ENCODE assay signal across 1 cellular context in genomic region chr10:100045592-100045991, GRCh38.
TF ChIP-seq lines count a peak whose summit lies in the region.

No MANE protein-coding gene starts in this region.

TF ChIP-seq in GM12878, 131 proteins besides CTCF, POLR2A, EP300 and RAD21:
- TF ChIP-seq NFIC (IDR thresholded peaks at IDR 0.05; ENCODE audit: low read depth, low read length) (no peak), ZNF24 (IDR thresholded peaks at IDR 0.05) (no peak), ZNF384 (IDR thresholded peaks at IDR 0.05; ENCODE audit: borderline replicate concordance, low read depth, low read length) (no peak), SMAD5 (IDR thresholded peaks at IDR 0.05; ENCODE audit: low read depth) (no peak), USF2 (IDR thresholded peaks at IDR 0.05; ENCODE audit: borderline replicate concordance, low read depth, low read length) (no peak), YBX1 (IDR thresholded peaks at IDR 0.05) (no peak), SPI1 (IDR thresholded peaks at IDR 0.05; ENCODE audit: borderline replicate concordance, insufficient read depth, low read depth, low read length) (no peak), GABPA (IDR thresholded peaks at IDR 0.05; ENCODE audit: low read depth) (no peak), CBX5 (IDR thresholded peaks at IDR 0.05; ENCODE audit: low read depth) (no peak), RELB (IDR thresholded peaks at IDR 0.05; ENCODE audit: low read depth) (no peak), ZNF207 (IDR thresholded peaks at IDR 0.05; ENCODE audit: borderline replicate concordance) (no peak)
